ENCODE assay signal across 1 cellular context in the genomic region with DNA sequence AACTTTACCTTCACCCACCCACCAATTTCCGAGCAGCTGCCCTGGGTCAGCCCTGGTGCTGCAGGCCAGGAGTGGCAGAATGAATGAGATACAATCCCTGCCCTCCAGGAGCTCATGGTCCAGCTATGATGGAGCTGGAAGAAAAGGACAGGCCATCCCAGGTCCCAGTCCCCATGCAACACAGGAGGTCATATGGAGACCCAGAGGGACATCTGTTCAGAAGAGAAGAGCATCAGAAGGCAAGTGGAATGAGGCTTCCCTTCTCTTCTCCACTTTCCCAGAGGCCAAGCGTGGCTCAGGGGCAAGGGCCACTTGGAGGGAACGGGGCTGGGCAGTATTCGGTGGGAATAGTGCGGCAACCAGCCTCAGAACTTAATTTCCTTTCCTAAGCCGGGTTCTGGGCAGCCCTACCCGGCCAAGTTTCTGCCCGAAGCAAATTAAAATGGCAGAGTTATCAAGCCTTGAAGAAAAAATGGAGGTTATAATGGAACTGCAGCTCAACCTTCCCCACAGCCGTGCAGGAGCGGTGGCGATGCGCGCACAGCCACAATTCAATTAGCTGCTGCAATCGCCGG.
TF ChIP-seq lines count a peak whose summit lies in the region.

No MANE protein-coding gene starts in this region.

TF ChIP-seq in HEK293, 187 proteins besides CTCF, POLR2A, EP300 and RAD21:
- TF ChIP-seq ZNF830 (tag by site-specific recombination; IDR thresholded peaks at IDR 0.05; ENCODE audit: low read depth) (no peak), ZNF10 (tag by site-specific recombination; IDR thresholded peaks at IDR 0.05) (no peak), HOXC10 (CRISPR knock-in tag; IDR thresholded peaks at IDR 0.05) (0 out of 2 replicates have a peak, but pooled peaks have one; percentile 36), ZSCAN23 (tag by site-specific recombination; IDR thresholded peaks at IDR 0.05) (no peak)
- TF ChIP-seq, protein P1, sequence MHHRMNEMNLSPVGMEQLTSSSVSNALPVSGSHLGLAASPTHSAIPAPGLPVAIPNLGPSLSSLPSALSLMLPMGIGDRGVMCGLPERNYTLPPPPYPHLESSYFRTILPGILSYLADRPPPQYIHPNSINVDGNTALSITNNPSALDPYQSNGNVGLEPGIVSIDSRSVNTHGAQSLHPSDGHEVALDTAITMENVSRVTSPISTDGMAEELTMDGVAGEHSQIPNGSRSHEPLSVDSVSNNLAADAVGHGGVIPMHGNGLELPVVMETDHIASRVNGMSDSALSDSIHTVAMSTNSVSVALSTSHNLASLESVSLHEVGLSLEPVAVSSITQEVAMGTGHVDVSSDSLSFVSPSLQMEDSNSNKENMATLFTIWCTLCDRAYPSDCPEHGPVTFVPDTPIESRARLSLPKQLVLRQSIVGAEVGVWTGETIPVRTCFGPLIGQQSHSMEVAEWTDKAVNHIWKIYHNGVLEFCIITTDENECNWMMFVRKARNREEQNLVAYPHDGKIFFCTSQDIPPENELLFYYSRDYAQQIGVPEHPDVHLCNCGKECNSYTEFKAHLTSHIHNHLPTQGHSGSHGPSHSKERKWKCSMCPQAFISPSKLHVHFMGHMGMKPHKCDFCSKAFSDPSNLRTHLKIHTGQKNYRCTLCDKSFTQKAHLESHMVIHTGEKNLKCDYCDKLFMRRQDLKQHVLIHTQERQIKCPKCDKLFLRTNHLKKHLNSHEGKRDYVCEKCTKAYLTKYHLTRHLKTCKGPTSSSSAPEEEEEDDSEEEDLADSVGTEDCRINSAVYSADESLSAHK (tag by site-specific recombination; IDR thresholded peaks at IDR 0.05) = no peak
- TF ChIP-seq, protein P2, sequence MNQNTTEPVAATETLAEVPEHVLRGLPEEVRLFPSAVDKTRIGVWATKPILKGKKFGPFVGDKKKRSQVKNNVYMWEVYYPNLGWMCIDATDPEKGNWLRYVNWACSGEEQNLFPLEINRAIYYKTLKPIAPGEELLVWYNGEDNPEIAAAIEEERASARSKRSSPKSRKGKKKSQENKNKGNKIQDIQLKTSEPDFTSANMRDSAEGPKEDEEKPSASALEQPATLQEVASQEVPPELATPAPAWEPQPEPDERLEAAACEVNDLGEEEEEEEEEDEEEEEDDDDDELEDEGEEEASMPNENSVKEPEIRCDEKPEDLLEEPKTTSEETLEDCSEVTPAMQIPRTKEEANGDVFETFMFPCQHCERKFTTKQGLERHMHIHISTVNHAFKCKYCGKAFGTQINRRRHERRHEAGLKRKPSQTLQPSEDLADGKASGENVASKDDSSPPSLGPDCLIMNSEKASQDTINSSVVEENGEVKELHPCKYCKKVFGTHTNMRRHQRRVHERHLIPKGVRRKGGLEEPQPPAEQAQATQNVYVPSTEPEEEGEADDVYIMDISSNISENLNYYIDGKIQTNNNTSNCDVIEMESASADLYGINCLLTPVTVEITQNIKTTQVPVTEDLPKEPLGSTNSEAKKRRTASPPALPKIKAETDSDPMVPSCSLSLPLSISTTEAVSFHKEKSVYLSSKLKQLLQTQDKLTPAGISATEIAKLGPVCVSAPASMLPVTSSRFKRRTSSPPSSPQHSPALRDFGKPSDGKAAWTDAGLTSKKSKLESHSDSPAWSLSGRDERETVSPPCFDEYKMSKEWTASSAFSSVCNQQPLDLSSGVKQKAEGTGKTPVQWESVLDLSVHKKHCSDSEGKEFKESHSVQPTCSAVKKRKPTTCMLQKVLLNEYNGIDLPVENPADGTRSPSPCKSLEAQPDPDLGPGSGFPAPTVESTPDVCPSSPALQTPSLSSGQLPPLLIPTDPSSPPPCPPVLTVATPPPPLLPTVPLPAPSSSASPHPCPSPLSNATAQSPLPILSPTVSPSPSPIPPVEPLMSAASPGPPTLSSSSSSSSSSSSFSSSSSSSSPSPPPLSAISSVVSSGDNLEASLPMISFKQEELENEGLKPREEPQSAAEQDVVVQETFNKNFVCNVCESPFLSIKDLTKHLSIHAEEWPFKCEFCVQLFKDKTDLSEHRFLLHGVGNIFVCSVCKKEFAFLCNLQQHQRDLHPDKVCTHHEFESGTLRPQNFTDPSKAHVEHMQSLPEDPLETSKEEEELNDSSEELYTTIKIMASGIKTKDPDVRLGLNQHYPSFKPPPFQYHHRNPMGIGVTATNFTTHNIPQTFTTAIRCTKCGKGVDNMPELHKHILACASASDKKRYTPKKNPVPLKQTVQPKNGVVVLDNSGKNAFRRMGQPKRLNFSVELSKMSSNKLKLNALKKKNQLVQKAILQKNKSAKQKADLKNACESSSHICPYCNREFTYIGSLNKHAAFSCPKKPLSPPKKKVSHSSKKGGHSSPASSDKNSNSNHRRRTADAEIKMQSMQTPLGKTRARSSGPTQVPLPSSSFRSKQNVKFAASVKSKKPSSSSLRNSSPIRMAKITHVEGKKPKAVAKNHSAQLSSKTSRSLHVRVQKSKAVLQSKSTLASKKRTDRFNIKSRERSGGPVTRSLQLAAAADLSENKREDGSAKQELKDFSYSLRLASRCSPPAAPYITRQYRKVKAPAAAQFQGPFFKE (tag by site-specific recombination; IDR thresholded peaks at IDR 0.05; ENCODE audit: borderline replicate concordance) = no peak
TF ChIP-seq in HEK293: peak in this region for 1.
